16 cellular contexts compared by ENCODE assay signal in genomic region chr11:127130321-127130720, GRCh38.
"Had no signal": no experiment of that assay in that cellular context is flagged by ENCODE, and none has a peak within 500 bp of the region (broad histone marks: within the 10 kb centered on the region; RNA-seq: fewer than 3 reads in every experiment).

No MANE protein-coding gene starts in this region.

- ATAC-seq: activated CD4-positive, CD25-positive, alpha-beta regulatory T cell treated with anti-CD3 and anti-CD28 coated beads, Interleukin-2, amount 50 U/mL, for 24 hours; gastroesophageal sphincter; psoas muscle; right lobe of liver had no signal

- H3K36me3 Mint-ChIP-seq: activated naive CD8-positive, alpha-beta T cell; type B pancreatic cell had no signal

- H3K27ac Mint-ChIP-seq: activated naive CD8-positive, alpha-beta T cell; nephron progenitor cell; type B pancreatic cell had no signal

- H3K4me3 Mint-ChIP-seq: activated naive CD8-positive, alpha-beta T cell; nephron progenitor cell; type B pancreatic cell had no signal

- DNase-seq: activated effector memory CD4-positive, alpha-beta T cell treated with anti-CD3 and anti-CD28 coated beads, Interleukin-2, amount 50 U/mL, for 16 hours; activated T-cell treated with anti-CD3 and anti-CD28 coated beads, Interleukin-2, amount 50 U/mL, for 1 hour; amygdala; cerebellar nuclear complex; dermis blood vessel endothelial cell; islet precursor cell; left ventricle myocardium inferior; mesenchymal stem cell; nephron progenitor cell; psoas muscle; right lobe of liver; stimulated activated naive CD4-positive, alpha-beta T cell had no signal

- H3K9me3 Mint-ChIP-seq: type B pancreatic cell had no signal
